Comparison of ENCODE assay signal across 11 cellular contexts in the genomic region with DNA sequence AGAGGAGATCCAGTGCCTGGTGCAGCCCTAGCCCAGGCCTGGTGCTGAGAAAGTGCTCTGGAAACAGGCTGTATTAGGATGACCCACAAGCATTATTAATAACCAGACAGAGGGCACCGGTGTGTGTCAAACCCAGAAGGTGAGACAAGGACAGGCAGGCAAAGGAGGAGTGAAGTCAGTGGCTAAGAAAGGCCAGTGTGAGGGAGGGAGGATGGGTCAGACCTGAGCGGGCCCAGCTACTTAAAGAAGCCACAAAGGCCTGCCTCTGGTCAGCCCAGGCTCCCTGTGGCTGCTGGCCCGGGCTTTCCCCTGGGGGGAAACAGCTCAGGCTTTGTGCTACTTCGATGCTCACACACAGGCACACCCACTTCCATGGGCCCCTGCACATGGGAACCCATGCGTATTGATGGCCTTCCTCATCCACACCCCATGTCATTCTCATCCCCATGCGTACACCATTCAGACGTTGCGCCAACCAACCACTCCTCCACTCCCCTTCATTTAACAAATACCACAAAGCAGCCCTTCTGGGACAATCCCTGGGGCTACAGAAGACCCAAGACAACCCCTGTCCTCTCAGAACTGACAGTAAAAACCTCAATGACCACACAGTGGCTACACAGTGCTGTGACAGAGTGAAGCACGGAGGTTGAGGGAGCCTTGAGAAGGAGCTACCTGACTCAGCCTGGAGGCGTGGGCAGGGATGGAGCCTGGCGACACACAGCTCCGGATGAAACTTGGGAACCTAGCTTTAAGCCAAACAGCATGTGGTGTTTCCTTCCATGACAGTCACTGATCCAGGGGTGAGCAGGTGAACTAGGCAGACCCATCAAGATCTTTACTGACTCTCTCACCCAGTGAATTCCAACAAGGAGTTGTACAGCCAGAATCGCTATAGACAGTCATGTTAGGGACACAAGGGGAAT. TPM values are rescaled to one million over a fixed set of nuclear protein-coding genes. Genes with fewer than 3 reads are reported as not detected.
A peak's percentile ranks its signal among the peaks of the same experiment; 100 is the strongest.
DNase-seq lines count a peak whose midpoint lies in the region; ATAC-seq, FAIRE-seq and TF ChIP-seq lines count a peak whose summit lies in the region.
"Had no signal": no experiment of that assay in that cellular context is flagged by ENCODE, and none has a peak within 500 bp of the region (broad histone marks: within the 10 kb centered on the region; RNA-seq: fewer than 3 reads in every experiment).

No MANE protein-coding gene starts in this region.

- H3K4me1 ChIP-seq in GM12878 (ENCODE audit: control insufficient read depth, insufficient read depth, low read length), result peaks cover 7% of the 10 kb centered on the region; the same call in 1 of the 2 replicates
- peaks cover 13% of the 10 kb centered on the region for H3K4me1 ChIP-seq in testis

- RAD21 ChIA-PET in GM12878 (lab: Charles Lee; ENCODE audit: unreplicated experiment), result interaction anchor here (1.1 to 1.4 kb wide), 3 partner anchors 27 to 65 kb away, joined by 4 to 6 read pairs (median 4); no protein-coding TSS in a partner anchor

- in situ Hi-C loops in GM13977 (cut with MboI; ENCODE audit: low pct_unique_long_range_greater_than_20kb, low sequenced_read_pairs, unreplicated experiment) (no loop called here), GM12878 (cut with MboI) (no loop called here)

- CTCF ChIA-PET in GM12878 (lab: Yijun Ruan, JAX), result interaction anchor here (0.6 to 2.5 kb wide), 9 partner anchors 27 to 172 kb away, joined by 3 to 15 read pairs (median 3); no protein-coding TSS in a partner anchor
- CTCF ChIA-PET in activated CD4-positive, alpha-beta T cell treated with anti-CD3 and anti-CD28 coated beads, Interleukin-2, amount 10 ng/mL, durations not matched to agents 7 days and 5 days (lab: Charles Lee), result no interaction called here

- H4K20me1 ChIP-seq in GM12878 (ENCODE audit: control insufficient read depth, insufficient read depth), result no peaks in the 10 kb centered on the region

- peaks cover 2% of the 10 kb centered on the region for H3K9me3 Mint-ChIP-seq in activated CD4-positive, alpha-beta T cell treated with anti-CD3 and anti-CD28 coated beads, Interleukin-2, amount 10 ng/mL, durations not matched to agents 7 days and 5 days
- H3K9me3 Mint-ChIP-seq: CD4-positive, alpha-beta memory T cell had no signal

- H3K4me3 Mint-ChIP-seq in activated CD4-positive, alpha-beta T cell treated with anti-CD3 and anti-CD28 coated beads, Interleukin-2, amount 10 ng/mL, durations not matched to agents 7 days and 5 days, result no peak overlapping the region
- H3K4me3 Mint-ChIP-seq: CD4-positive, alpha-beta memory T cell had no signal

- no peak overlapping the region for H3K27ac Mint-ChIP-seq in activated CD4-positive, alpha-beta T cell treated with anti-CD3 and anti-CD28 coated beads, Interleukin-2, amount 10 ng/mL, durations not matched to agents 7 days and 5 days

- intact Hi-C loops in GM12878 (cut with micrococcal nuclease; ENCODE audit: unreplicated experiment), result loop anchor here (2.0 to 10.0 kb wide), 2 partner anchors 31 to 171 kb away; no protein-coding TSS in a partner anchor
- intact Hi-C loops in testis (cut with DNase I; ENCODE audit: low total_unique reads), result no loop called here

- H3K27me3 Mint-ChIP-seq in activated CD4-positive, alpha-beta T cell treated with anti-CD3 and anti-CD28 coated beads, Interleukin-2, amount 10 ng/mL, durations not matched to agents 7 days and 5 days, result no peaks in the 10 kb centered on the region
- H3K27me3 Mint-ChIP-seq: CD4-positive, alpha-beta memory T cell had no signal

- no peak overlapping the region for H3K27ac ChIP-seq in GM12878 (ENCODE audit: control insufficient read depth, insufficient read depth)
- H3K27ac ChIP-seq in substantia nigra (ENCODE audit: low read depth, low read length, poor library complexity, severe bottlenecking), result no peak overlapping the region
- H3K27ac ChIP-seq in testis, result no peak overlapping the region
- H3K27ac ChIP-seq: parathyroid adenoma had no signal

- no peak overlapping the region for H3K9ac ChIP-seq in GM12878 (ENCODE audit: control insufficient read depth, insufficient read depth, low read length)
- H3K9ac ChIP-seq: parathyroid adenoma had no signal

- no peak for TF ChIP-seq RAD21 in GM12878 (IDR thresholded peaks at IDR 0.05; ENCODE audit: insufficient read depth, low read depth, low read length)

- no peak overlapping the region for H2AFZ ChIP-seq in GM12878 (ENCODE audit: control insufficient read depth, low read depth, low read length)
- H2AFZ ChIP-seq: parathyroid adenoma had no signal

- H3K4me3 ChIP-seq in GM12878, result no peak overlapping the region
- H3K4me3 ChIP-seq in testis, result no peak overlapping the region

- no peaks in the 10 kb centered on the region; a peak in 1 of 4 replicates for H3K27me3 ChIP-seq in GM12878 (replicated peaks in 1 of 2; ENCODE audit: control insufficient read depth in 2 of 2, insufficient read depth in 2 of 2, low read length in 1 of 2)
- H3K27me3 ChIP-seq in testis, result no peaks in the 10 kb centered on the region

- TF ChIP-seq CTCF in GM13977 (IDR thresholded peaks at IDR 0.05; ENCODE audit: extremely low read depth, insufficient read depth, missing control alignments) (no peak), GM20000 (IDR thresholded peaks at IDR 0.05; ENCODE audit: extremely low read depth, missing control alignments) (no peak), GM12878 (IDR thresholded peaks at IDR 0.05 in 2 of 3, conservative IDR thresholded peaks at IDR 0.05 in 1 of 3; ENCODE audit: control insufficient read depth in 2 of 3, extremely low read depth in 1 of 3, insufficient read depth in 1 of 3, low read depth in 3 of 3, low read length in 3 of 3) (no peak), testis (IDR thresholded peaks at IDR 0.05) (no peak)

- 19% methylated on average over 13 of the region's 13 CpGs for WGBS in GM12878 (ENCODE audit: insufficient coverage, insufficient replicate concordance, low lambda C conversion rate, missing lambda C conversion rate)
- WGBS in testis, 2 donors, result 80 to 92% methylated on average over 1 to 10 of the region's 13 CpGs

- peaks cover 22% of the 10 kb centered on the region for H3K4me1 Mint-ChIP-seq in activated CD4-positive, alpha-beta T cell treated with anti-CD3 and anti-CD28 coated beads, Interleukin-2, amount 10 ng/mL, durations not matched to agents 7 days and 5 days

- ATAC-seq in HG03066 (IDR thresholded peaks at IDR 0.05; ENCODE audit: low read depth, unreplicated experiment) (peak; percentile 36), GM12878 (peak; percentile 85)

- no TSS peak for BruUV-seq in GM12878 (replicated peaks; lab: Mats Ljungman, UMichigan)

- H3K9me3 ChIP-seq in GM12878 (replicated peaks; ENCODE audit: control insufficient read depth, insufficient read depth, low read length), result no peaks in the 10 kb centered on the region
- no peaks in the 10 kb centered on the region for H3K9me3 ChIP-seq in testis

- no peaks in the 10 kb centered on the region for H3K79me2 ChIP-seq in GM12878 (ENCODE audit: control insufficient read depth, insufficient read depth, low read length)
- H3K79me2 ChIP-seq: parathyroid adenoma had no signal

- no peak; a peak in 1 of 4 replicates for TF ChIP-seq EP300 in GM12878 (IDR thresholded peaks at IDR 0.05; ENCODE audit: borderline replicate concordance in 1 of 2, control insufficient read depth in 1 of 2, low read depth in 2 of 2, low read length in 2 of 2)

- no peak for FAIRE-seq in GM12878 (lab: Jason Lieb, UNC)
- FAIRE-seq: endometrium had no signal

- peak; percentile 61 for DNase-seq in GM13977 (ENCODE audit: low spot score)
- peak; percentile 47 for DNase-seq in GM20000 (ENCODE audit: low spot score)
- peak; percentile 30 for DNase-seq in GM12878 (ENCODE audit: low read depth, low spot score)
- DNase-seq in HPDE6-E6E7 (ENCODE audit: extremely low spot score), result no peak
- no peak for DNase-seq in activated CD4-positive, alpha-beta T cell treated with anti-CD3 and anti-CD28 coated beads, Interleukin-2, amount 10 ng/mL, durations not matched to agents 7 days and 5 days
- no peak for DNase-seq in substantia nigra (lab: John Stamatoyannopoulos, UW)
- DNase-seq in testis, result no peak
- DNase-seq: CD4-positive, alpha-beta memory T cell had no signal

- H3K36me3 Mint-ChIP-seq in activated CD4-positive, alpha-beta T cell treated with anti-CD3 and anti-CD28 coated beads, Interleukin-2, amount 10 ng/mL, durations not matched to agents 7 days and 5 days (ENCODE audit: low read depth), result no peaks in the 10 kb centered on the region
- H3K36me3 Mint-ChIP-seq: CD4-positive, alpha-beta memory T cell had no signal

- POLR2A ChIA-PET in GM12878 (lab: Charles Lee), result interaction anchor here (1.5 to 1.8 kb wide), 2 partner anchors 25 to 28 kb away, joined by 4 to 6 read pairs; a partner anchor contains a TSS
- POLR2A ChIA-PET in activated CD4-positive, alpha-beta T cell treated with anti-CD3 and anti-CD28 coated beads, Interleukin-2, amount 10 ng/mL, durations not matched to agents 7 days and 5 days (lab: Charles Lee), result no interaction called here

- SMC1A ChIA-PET in GM12878 (lab: Charles Lee; ENCODE audit: uncharacterized antibody, unreplicated experiment), result interaction anchor here (0.6 to 1.6 kb wide), 7 partner anchors 11 to 174 kb away, joined by 3 to 9 read pairs (median 3); no protein-coding TSS in a partner anchor

- no peaks in the 10 kb centered on the region for H3K36me3 ChIP-seq in GM12878 (ENCODE audit: control insufficient read depth in 2 of 2, insufficient read depth in 2 of 2, low read length in 1 of 2)
- H3K36me3 ChIP-seq in testis (ENCODE audit: low read depth, missing control alignments), result no peaks in the 10 kb centered on the region

- no peak for TF ChIP-seq POLR2A in GM12878 (IDR thresholded peaks at IDR 0.05; ENCODE audit: low read depth, low read length)
- no peak for TF ChIP-seq POLR2A in testis (IDR thresholded peaks at IDR 0.05)

- H3K4me2 ChIP-seq in GM12878 (ENCODE audit: control insufficient read depth, insufficient read depth), result no peak overlapping the region

RNA-seq across cellular contexts. Expression of a gene that starts 24.9 kb away (rescaled TPM):
- 13.8 and 14.0 TPM in 2 replicates for total RNA-seq in GM12878 (2013; cell fraction: nucleolus; rRNA removed)
- total RNA-seq in GM12878 (2014; rRNA removed), result 6.4 and 13.3 TPM in 2 replicates
- total RNA-seq in GM12878 (2014; rRNA removed; fragmentation: Illumina TruSeq; extraction: Trizol), result 8.5 and 8.9 TPM in 2 replicates
- 9.1 and 9.2 TPM in 2 replicates for total RNA-seq in GM12878 (2021)
- polyA plus RNA-seq in GM12878 (2011; ENCODE audit: low read depth), result 1.8 TPM
- polyA plus RNA-seq in GM12878 (2011; rRNA removed), result 3.9 and 5.9 TPM in 2 replicates
- 1.2 TPM in 2 replicates for polyA plus RNA-seq in GM12878 (2011; cell fraction: cytosol; rRNA removed)
- polyA plus RNA-seq in GM12878 (2011; cell fraction: nucleus; rRNA removed), result 1.6 and 2.3 TPM in 2 replicates
- 2.8 and 3.7 TPM in 2 replicates for polyA plus RNA-seq in GM12878 (2012)
- 7.9 and 10.8 TPM in 2 replicates for polyA plus RNA-seq in GM12878 (2014; fragmentation: Illumina TruSeq; extraction: Trizol)
- polyA plus RNA-seq in GM12878 (2014; fragmentation: Nextera tagmentation; extraction: Ambion mirVana), result 1 to 10 TPM; 3.9 to 5.3 TPM
- 4.9 and 6.6 TPM in 2 replicates for polyA plus RNA-seq in GM12878 (2014; rRNA removed)
- polyA plus RNA-seq in GM12878 (2016; fragmentation: Nextera tagmentation; extraction: Ambion mirVana), result 10 to 100 TPM; 10.6 to 11.4 TPM
- polyA minus RNA-seq in GM12878 (2011; rRNA and poly(A)+ RNA removed), result 1.6 and 8.9 TPM in 2 replicates
- 0.53 and 0.83 TPM in 2 replicates for polyA minus RNA-seq in GM12878 (2011; cell fraction: cytosol; rRNA and poly(A)+ RNA removed)
- 3.5 and 4.2 TPM in 2 replicates for polyA minus RNA-seq in GM12878 (2011; cell fraction: nucleus; rRNA and poly(A)+ RNA removed)
- 10 to 100 TPM; 36.5 to 50.6 TPM for total RNA-seq in activated CD4-positive, alpha-beta T cell treated with anti-CD3 and anti-CD28 coated beads, Interleukin-2, amount 10 ng/mL, durations not matched to agents 7 days and 5 days
- total RNA-seq in testis, result 10 to 100 TPM; 33.8 to 38.5 TPM
- polyA plus RNA-seq in testis (ENCODE audit: insufficient read depth, low read depth, low replicate concordance), result 20.0 TPM

Comparison
In these comparisons a context has a peak if more than half of its experiments do, and no peak if none do; other contexts are left out.
1. DNase-seq: peak in GM13977 (single experiment), GM20000 (single experiment) and GM12878 (single experiment); none in HPDE6-E6E7 (single experiment), activated CD4-positive, alpha-beta T cell treated with anti-CD3 and anti-CD28 coated beads, Interleukin-2, amount 10 ng/mL, durations not matched to agents 7 days and 5 days (single experiment), substantia nigra (0 of 49) and testis (single experiment).